1 cellular context compared by ENCODE assay signal in genomic region chr19:58553799-58554493, GRCh38.
TF ChIP-seq lines count a peak whose summit lies in the region.

No MANE protein-coding gene starts in this region.

TF ChIP-seq in IMR-90, 13 proteins besides CTCF, POLR2A, EP300 and RAD21 (continued from another document):
- TF ChIP-seq CEBPB (IDR thresholded peaks at IDR 0.05; ENCODE audit: low read depth, low read length): no peak
- TF ChIP-seq, protein P1, sequence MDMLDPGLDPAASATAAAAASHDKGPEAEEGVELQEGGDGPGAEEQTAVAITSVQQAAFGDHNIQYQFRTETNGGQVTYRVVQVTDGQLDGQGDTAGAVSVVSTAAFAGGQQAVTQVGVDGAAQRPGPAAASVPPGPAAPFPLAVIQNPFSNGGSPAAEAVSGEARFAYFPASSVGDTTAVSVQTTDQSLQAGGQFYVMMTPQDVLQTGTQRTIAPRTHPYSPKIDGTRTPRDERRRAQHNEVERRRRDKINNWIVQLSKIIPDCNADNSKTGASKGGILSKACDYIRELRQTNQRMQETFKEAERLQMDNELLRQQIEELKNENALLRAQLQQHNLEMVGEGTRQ (IDR thresholded peaks at IDR 0.05; ENCODE audit: low read depth, low read length): no peak
